ENCODE assay signal across 21 cellular contexts in the genomic region with DNA sequence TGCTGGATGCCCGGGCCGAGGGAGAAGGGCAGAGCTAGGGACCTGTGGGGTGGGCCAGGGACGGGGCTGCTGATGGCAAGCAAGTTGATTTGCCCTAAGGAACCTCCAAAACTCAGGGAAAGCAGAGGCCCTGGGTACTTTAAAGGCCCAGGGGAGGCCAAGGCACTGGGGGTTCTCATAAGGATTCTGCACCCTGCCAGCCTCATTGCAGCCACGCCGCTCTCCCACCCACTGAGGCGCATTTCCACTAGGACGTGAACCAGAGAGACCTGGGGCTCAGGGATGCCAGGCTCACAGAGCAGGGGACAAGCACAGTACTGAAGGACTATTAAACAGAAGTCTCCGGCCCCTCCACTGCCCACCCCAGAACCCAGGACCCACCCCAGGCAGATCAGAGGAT. TPM values are rescaled to one million over a fixed set of nuclear protein-coding genes. Genes with fewer than 3 reads are reported as not detected.
"Had no signal": no experiment of that assay in that cellular context is flagged by ENCODE, and none has a peak within 500 bp of the region (broad histone marks: within the 10 kb centered on the region; RNA-seq: fewer than 3 reads in every experiment).

No MANE protein-coding gene starts in this region.

- H3K36me3 ChIP-seq: lower lobe of right lung, thoracic aorta had no signal

- H3K4me3 ChIP-seq: lower lobe of right lung, skin epidermis, thoracic aorta had no signal

- H3K4me3 Mint-ChIP-seq: activated CD4-positive, alpha-beta T cell treated with anti-CD3 and anti-CD28 coated beads, Interleukin-2, amount 10 ng/mL, durations not matched to agents 7 days and 5 days; activated CD8-positive, alpha-beta T cell treated with anti-CD3 and anti-CD28 coated beads, Interleukin-2, amount 10 ng/mL, durations not matched to agents 7 days and 5 days; activated naive CD8-positive, alpha-beta T cell; mesothelial cell of epicardium; natural killer cell treated with Interleukin-12 subunit alpha and Interleukin-12 subunit beta and Interleukin-15 and Interleukin-18, amount 100 ng/mL, for 72 hours; stimulated activated naive CD8-positive, alpha-beta T cell treated with anti-CD3 and anti-CD28 coated beads, Interleukin-15, amount 100 ng/mL, for 72 hours had no signal

- H3K36me3 Mint-ChIP-seq: mesothelial cell of epicardium had no signal

- H3K4me1 Mint-ChIP-seq: activated CD4-positive, alpha-beta T cell treated with anti-CD3 and anti-CD28 coated beads, Interleukin-2, amount 10 ng/mL, durations not matched to agents 7 days and 5 days; mesothelial cell of epicardium; stimulated activated naive CD8-positive, alpha-beta T cell treated with anti-CD3 and anti-CD28 coated beads, Interleukin-15, amount 100 ng/mL, for 72 hours had no signal

- H3K27me3 ChIP-seq: foreskin keratinocyte had no signal

- H3K27ac ChIP-seq: foreskin keratinocyte, lower lobe of right lung, skin epidermis, thoracic aorta had no signal

- H3K9me3 Mint-ChIP-seq: activated CD4-positive, alpha-beta T cell treated with anti-CD3 and anti-CD28 coated beads, Interleukin-2, amount 10 ng/mL, durations not matched to agents 7 days and 5 days; natural killer cell treated with Interleukin-12 subunit alpha and Interleukin-12 subunit beta and Interleukin-15 and Interleukin-18, amount 100 ng/mL, for 72 hours had no signal

- H3K27ac Mint-ChIP-seq: activated CD4-positive, alpha-beta T cell treated with anti-CD3 and anti-CD28 coated beads, Interleukin-2, amount 10 ng/mL, durations not matched to agents 7 days and 5 days; activated CD8-positive, alpha-beta T cell treated with anti-CD3 and anti-CD28 coated beads, Interleukin-2, amount 10 ng/mL, durations not matched to agents 7 days and 5 days; activated naive CD8-positive, alpha-beta T cell; mesothelial cell of epicardium; natural killer cell treated with Interleukin-12 subunit alpha and Interleukin-12 subunit beta and Interleukin-15 and Interleukin-18, amount 100 ng/mL, for 72 hours; stimulated activated naive CD8-positive, alpha-beta T cell treated with anti-CD3 and anti-CD28 coated beads, Interleukin-15, amount 100 ng/mL, for 72 hours had no signal

- H3K4me1 ChIP-seq: foreskin keratinocyte, lower lobe of right lung had no signal

- H3K9me3 ChIP-seq: lower lobe of right lung, thoracic aorta had no signal

- DNase-seq: activated CD4-positive, alpha-beta T cell treated with anti-CD3 and anti-CD28 coated beads, Interleukin-2, amount 10 ng/mL, durations not matched to agents 7 days and 5 days; activated CD8-positive, alpha-beta T cell treated with anti-CD3 and anti-CD28 coated beads, Interleukin-2, amount 10 ng/mL, durations not matched to agents 7 days and 5 days; activated gamma-delta T cell treated with Interleukin-2 at 50 U/mL for 16 hours; foreskin keratinocyte; glutamatergic neuron; hippocampal formation; left colon; lower lobe of right lung; stimulated activated CD4-positive, alpha-beta T cell treated with anti-CD3 and anti-CD28 coated beads, Interleukin-15, amount 100 ng/mL, for 24 hours; stimulated activated CD4-positive, alpha-beta T cell treated with anti-CD3 and anti-CD28 coated beads, Interleukin-4, amount 100 ng/mL, for 1 hour; T1000 had no signal

RNA-seq across cellular contexts. Expression of a gene that starts 39.4 kb away (rescaled TPM):
- total RNA-seq: activated CD4-positive, alpha-beta T cell treated with anti-CD3 and anti-CD28 coated beads, Interleukin-2, amount 10 ng/mL, durations not matched to agents 7 days and 5 days; activated CD8-positive, alpha-beta T cell treated with anti-CD3 and anti-CD28 coated beads, Interleukin-2, amount 10 ng/mL, durations not matched to agents 7 days and 5 days; dermis microvascular lymphatic vessel endothelial cell; epithelial cell of proximal tubule; fibroblast of lung; foreskin keratinocyte; lower lobe of right lung; natural killer cell treated with Interleukin-12 subunit alpha and Interleukin-12 subunit beta and Interleukin-15 and Interleukin-18, amount 100 ng/mL, for 72 hours; T-helper 1 cell treated with Interleukin-12 subunit alpha and Interleukin-12 subunit beta and Interleukin-4 antibody, amounts not matched to agents 30 ng/mL and 1 ng/mL, for 36 hours; thoracic aorta had no signal
